ENCODE assay signal across 29 cellular contexts in genomic region chr14:44886860-44887595, GRCh38.
"Had no signal": no experiment of that assay in that cellular context is flagged by ENCODE, and none has a peak within 500 bp of the region (broad histone marks: within the 10 kb centered on the region; RNA-seq: fewer than 3 reads in every experiment).

No MANE protein-coding gene starts in this region.

- H2AFZ ChIP-seq: hepatocyte, neural progenitor cell, parathyroid adenoma had no signal

- H3K9ac ChIP-seq: neural progenitor cell, parathyroid adenoma had no signal

- H3K79me2 ChIP-seq: hepatocyte, parathyroid adenoma had no signal

- H3K9me3 ChIP-seq: neutrophil, thoracic aorta, upper lobe of right lung, uterus had no signal

- H3K4me1 Mint-ChIP-seq: mesothelial cell of epicardium, naive B cell, natural killer cell, nephron progenitor cell, neural progenitor cell had no signal

- H3K4me3 ChIP-seq: hepatocyte, left ventricle myocardium inferior, lung, neural progenitor cell, right atrium auricular region, right lobe of liver, smooth muscle cell, stomach, thoracic aorta, tibial artery, upper lobe of right lung, uterus had no signal

- H3K4me1 ChIP-seq: left ventricle myocardium inferior, neural progenitor cell, parathyroid adenoma, right atrium auricular region, right lobe of liver, tibial artery, upper lobe of right lung, uterus had no signal

- H3K27me3 ChIP-seq: hepatocyte, neural progenitor cell, neutrophil, right atrium auricular region, right lobe of liver, stomach, tibial artery, upper lobe of right lung, uterus had no signal

- DNase-seq: islet precursor cell; left ventricle myocardium inferior; mesendoderm; naive B cell; natural killer cell; nephron progenitor cell; occipital lobe; right lobe of liver; stimulated activated CD4-positive, alpha-beta T cell treated with anti-CD3 and anti-CD28 coated beads, Interleukin-1b, Interleukin-23, amount 100 ng/mL, for 48 hours; stimulated activated CD4-positive, alpha-beta T cell treated with anti-CD3 and anti-CD28 coated beads, Interleukin-2, amount 100 ng/mL, for 48 hours; stimulated activated CD4-positive, alpha-beta T cell treated with anti-CD3 and anti-CD28 coated beads, Interleukin-4, amount 100 ng/mL, for 4 hours; stimulated activated CD8-positive, alpha-beta memory T cell treated with anti-CD3 and anti-CD28 coated beads, Interleukin-4, amount 100 ng/mL, for 48 hours; stimulated activated naive B cell treated with anti-CD40 and anti-IgM and Interleukin-4, amounts not matched to agents 10 μg/mL and 1 μg/mL and 100 μg/mL, for 72 hours; stimulated activated naive CD8-positive, alpha-beta T cell treated with anti-CD3 and anti-CD28 coated beads, Interleukin-15, Interleukin-2, amounts not matched to agents 100 U/mL and 50 U/mL, for 24 hours; stomach; tibial artery; trophoblast cell; upper lobe of right lung; uterus had no signal

- ATAC-seq: natural killer cell; right lobe of liver; stimulated activated naive B cell treated with anti-CD40 and anti-IgM and Interleukin-4, amounts not matched to agents 10 μg/mL and 1 μg/mL and 100 μg/mL, for 72 hours; stimulated activated naive CD8-positive, alpha-beta T cell treated with anti-CD3 and anti-CD28 coated beads, Interleukin-15, Interleukin-2, amounts not matched to agents 100 U/mL and 50 U/mL, for 24 hours; upper lobe of right lung had no signal

- H3K4me2 ChIP-seq: hepatocyte, neural progenitor cell, smooth muscle cell had no signal

- H3K36me3 ChIP-seq: left ventricle myocardium inferior, neural progenitor cell, neutrophil, right atrium auricular region, right lobe of liver, stomach, thoracic aorta, tibial artery, upper lobe of right lung, uterus had no signal

- H3K36me3 Mint-ChIP-seq: neural progenitor cell had no signal

- H3K27ac Mint-ChIP-seq: mesothelial cell of epicardium; naive B cell; natural killer cell; nephron progenitor cell; neural progenitor cell; progenitor cell of endocrine pancreas; stimulated activated naive B cell treated with anti-CD40 and anti-IgM and Interleukin-4, amounts not matched to agents 10 μg/mL and 1 μg/mL and 100 μg/mL, for 72 hours had no signal

- H3K27me3 Mint-ChIP-seq: progenitor cell of endocrine pancreas had no signal

- H3K4me3 Mint-ChIP-seq: mesothelial cell of epicardium; naive B cell; natural killer cell; nephron progenitor cell; neural progenitor cell; stimulated activated naive B cell treated with anti-CD40 and anti-IgM and Interleukin-4, amounts not matched to agents 10 μg/mL and 1 μg/mL and 100 μg/mL, for 72 hours had no signal

- H3K27ac ChIP-seq: hepatocyte, left ventricle myocardium inferior, neural progenitor cell, neutrophil, parathyroid adenoma, right atrium auricular region, right lobe of liver, stomach, thoracic aorta, tibial artery, upper lobe of right lung, uterus had no signal
